ENCODE assay signal across 1 cellular context in genomic region chr1:95233737-95234493, GRCh38.
TF ChIP-seq lines count a peak whose summit lies in the region.

A gene with protein sequence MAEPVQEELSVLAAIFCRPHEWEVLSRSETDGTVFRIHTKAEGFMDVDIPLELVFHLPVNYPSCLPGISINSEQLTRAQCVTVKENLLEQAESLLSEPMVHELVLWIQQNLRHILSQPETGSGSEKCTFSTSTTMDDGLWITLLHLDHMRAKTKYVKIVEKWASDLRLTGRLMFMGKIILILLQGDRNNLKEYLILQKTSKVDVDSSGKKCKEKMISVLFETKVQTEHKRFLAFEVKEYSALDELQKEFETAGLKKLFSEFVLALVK (plus strand): TSS chr1:95234210. CDS start chr1:95234231, 21 bp downstream.

TF ChIP-seq in WTC11, 78 proteins besides CTCF, POLR2A, EP300 and RAD21 (continued from another document):
- TF ChIP-seq PRDM15 (CRISPR knock-in tag; IDR thresholded peaks at IDR 0.05) (peak; percentile 37; the same call in 1 of the 2 replicates), GTF2I (CRISPR knock-in tag; conservative IDR thresholded peaks at IDR 0.05) (no peak), JUN (CRISPR knock-in tag; IDR thresholded peaks at IDR 0.05) (no peak), GABPB1 (CRISPR knock-in tag; IDR thresholded peaks at IDR 0.05) (peak; percentile 63), CREM (CRISPR knock-in tag; IDR thresholded peaks at IDR 0.05) (peak; percentile 85), ELF4 (CRISPR knock-in tag; IDR thresholded peaks at IDR 0.05; ENCODE audit: low read depth) (0 out of 2 replicates have a peak, but pooled peaks have one; percentile 68), RELA (CRISPR knock-in tag; IDR thresholded peaks at IDR 0.05; ENCODE audit: borderline replicate concordance) (peak; percentile 92; the same call in 1 of the 2 replicates), CREB1 (CRISPR knock-in tag; IDR thresholded peaks at IDR 0.05) (no peak), MLX (CRISPR knock-in tag; IDR thresholded peaks at IDR 0.05) (peak; percentile 93), ATF6 (CRISPR knock-in tag; IDR thresholded peaks at IDR 0.05) (no peak)
- TF ChIP-seq, protein P1, sequence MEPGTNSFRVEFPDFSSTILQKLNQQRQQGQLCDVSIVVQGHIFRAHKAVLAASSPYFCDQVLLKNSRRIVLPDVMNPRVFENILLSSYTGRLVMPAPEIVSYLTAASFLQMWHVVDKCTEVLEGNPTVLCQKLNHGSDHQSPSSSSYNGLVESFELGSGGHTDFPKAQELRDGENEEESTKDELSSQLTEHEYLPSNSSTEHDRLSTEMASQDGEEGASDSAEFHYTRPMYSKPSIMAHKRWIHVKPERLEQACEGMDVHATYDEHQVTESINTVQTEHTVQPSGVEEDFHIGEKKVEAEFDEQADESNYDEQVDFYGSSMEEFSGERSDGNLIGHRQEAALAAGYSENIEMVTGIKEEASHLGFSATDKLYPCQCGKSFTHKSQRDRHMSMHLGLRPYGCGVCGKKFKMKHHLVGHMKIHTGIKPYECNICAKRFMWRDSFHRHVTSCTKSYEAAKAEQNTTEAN (CRISPR knock-in tag; IDR thresholded peaks at IDR 0.05) = no peak
- TF ChIP-seq, protein P2, sequence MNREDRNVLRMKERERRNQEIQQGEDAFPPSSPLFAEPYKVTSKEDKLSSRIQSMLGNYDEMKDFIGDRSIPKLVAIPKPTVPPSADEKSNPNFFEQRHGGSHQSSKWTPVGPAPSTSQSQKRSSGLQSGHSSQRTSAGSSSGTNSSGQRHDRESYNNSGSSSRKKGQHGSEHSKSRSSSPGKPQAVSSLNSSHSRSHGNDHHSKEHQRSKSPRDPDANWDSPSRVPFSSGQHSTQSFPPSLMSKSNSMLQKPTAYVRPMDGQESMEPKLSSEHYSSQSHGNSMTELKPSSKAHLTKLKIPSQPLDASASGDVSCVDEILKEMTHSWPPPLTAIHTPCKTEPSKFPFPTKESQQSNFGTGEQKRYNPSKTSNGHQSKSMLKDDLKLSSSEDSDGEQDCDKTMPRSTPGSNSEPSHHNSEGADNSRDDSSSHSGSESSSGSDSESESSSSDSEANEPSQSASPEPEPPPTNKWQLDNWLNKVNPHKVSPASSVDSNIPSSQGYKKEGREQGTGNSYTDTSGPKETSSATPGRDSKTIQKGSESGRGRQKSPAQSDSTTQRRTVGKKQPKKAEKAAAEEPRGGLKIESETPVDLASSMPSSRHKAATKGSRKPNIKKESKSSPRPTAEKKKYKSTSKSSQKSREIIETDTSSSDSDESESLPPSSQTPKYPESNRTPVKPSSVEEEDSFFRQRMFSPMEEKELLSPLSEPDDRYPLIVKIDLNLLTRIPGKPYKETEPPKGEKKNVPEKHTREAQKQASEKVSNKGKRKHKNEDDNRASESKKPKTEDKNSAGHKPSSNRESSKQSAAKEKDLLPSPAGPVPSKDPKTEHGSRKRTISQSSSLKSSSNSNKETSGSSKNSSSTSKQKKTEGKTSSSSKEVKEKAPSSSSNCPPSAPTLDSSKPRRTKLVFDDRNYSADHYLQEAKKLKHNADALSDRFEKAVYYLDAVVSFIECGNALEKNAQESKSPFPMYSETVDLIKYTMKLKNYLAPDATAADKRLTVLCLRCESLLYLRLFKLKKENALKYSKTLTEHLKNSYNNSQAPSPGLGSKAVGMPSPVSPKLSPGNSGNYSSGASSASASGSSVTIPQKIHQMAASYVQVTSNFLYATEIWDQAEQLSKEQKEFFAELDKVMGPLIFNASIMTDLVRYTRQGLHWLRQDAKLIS (CRISPR knock-in tag; IDR thresholded peaks at IDR 0.05; ENCODE audit: borderline replicate concordance) = peak; percentile 55; the same call in 1 of the 2 replicates
- TF ChIP-seq, protein P3, sequence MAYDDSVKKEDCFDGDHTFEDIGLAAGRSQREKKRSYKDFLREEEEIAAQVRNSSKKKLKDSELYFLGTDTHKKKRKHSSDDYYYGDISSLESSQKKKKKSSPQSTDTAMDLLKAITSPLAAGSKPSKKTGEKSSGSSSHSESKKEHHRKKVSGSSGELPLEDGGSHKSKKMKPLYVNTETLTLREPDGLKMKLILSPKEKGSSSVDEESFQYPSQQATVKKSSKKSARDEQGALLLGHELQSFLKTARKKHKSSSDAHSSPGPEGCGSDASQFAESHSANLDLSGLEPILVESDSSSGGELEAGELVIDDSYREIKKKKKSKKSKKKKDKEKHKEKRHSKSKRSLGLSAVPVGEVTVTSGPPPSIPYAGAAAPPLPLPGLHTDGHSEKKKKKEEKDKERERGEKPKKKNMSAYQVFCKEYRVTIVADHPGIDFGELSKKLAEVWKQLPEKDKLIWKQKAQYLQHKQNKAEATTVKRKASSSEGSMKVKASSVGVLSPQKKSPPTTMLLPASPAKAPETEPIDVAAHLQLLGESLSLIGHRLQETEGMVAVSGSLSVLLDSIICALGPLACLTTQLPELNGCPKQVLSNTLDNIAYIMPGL (CRISPR knock-in tag; IDR thresholded peaks at IDR 0.05) = peak; percentile 100
- TF ChIP-seq, protein P4, sequence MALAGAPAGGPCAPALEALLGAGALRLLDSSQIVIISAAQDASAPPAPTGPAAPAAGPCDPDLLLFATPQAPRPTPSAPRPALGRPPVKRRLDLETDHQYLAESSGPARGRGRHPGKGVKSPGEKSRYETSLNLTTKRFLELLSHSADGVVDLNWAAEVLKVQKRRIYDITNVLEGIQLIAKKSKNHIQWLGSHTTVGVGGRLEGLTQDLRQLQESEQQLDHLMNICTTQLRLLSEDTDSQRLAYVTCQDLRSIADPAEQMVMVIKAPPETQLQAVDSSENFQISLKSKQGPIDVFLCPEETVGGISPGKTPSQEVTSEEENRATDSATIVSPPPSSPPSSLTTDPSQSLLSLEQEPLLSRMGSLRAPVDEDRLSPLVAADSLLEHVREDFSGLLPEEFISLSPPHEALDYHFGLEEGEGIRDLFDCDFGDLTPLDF (CRISPR knock-in tag; IDR thresholded peaks at IDR 0.05) = no peak
